ENCODE assay signal across 14 cellular contexts in genomic region chrX:140713174-140713539, GRCh38. TPM values are rescaled to one million over a fixed set of nuclear protein-coding genes. Genes with fewer than 3 reads are reported as not detected.
A peak's percentile ranks its signal among the peaks of the same experiment; 100 is the strongest.
DNase-seq lines count a peak whose midpoint lies in the region; ATAC-seq, FAIRE-seq and TF ChIP-seq lines count a peak whose summit lies in the region.
"Had no signal": no experiment of that assay in that cellular context is flagged by ENCODE, and none has a peak within 500 bp of the region (broad histone marks: within the 10 kb centered on the region; RNA-seq: fewer than 3 reads in every experiment).

No MANE protein-coding gene starts in this region.

- ATAC-seq in foreskin keratinocyte, result peak; percentile 9
- peak; percentile 49 to 69 for ATAC-seq in stimulated activated naive B cell treated with anti-CD40 and anti-IgM and Interleukin-4, amounts not matched to agents 10 μg/mL and 1 μg/mL and 100 μg/mL, for 72 hours (replicated peaks)

- TF ChIP-seq POLR2A in NB4 (IDR thresholded peaks at IDR 0.05; ENCODE audit: extremely low read depth, insufficient read length), result no peak

- no peak overlapping the region for H3K27ac Mint-ChIP-seq in stimulated activated naive B cell treated with anti-CD40 and anti-IgM and Interleukin-4, amounts not matched to agents 10 μg/mL and 1 μg/mL and 100 μg/mL, for 72 hours
- H3K27ac Mint-ChIP-seq: activated T-helper 2 cell treated with anti-CD3 and anti-CD28 coated beads, Interferon-gamma antibody, Interleukin-2, Interleukin-4, amounts not matched to agents 10 μg/mL and 5 μg/mL and 100 μg/mL, durations not matched to agents 14 hours and 24 hours and 36 hours; T-helper 1 cell treated with Interleukin-12 subunit alpha and Interleukin-12 subunit beta and Interleukin-4 antibody, amounts not matched to agents 30 μg/mL and 1 μg/mL, for 36 hours had no signal

- H3K4me3 ChIP-seq in H7 (ENCODE audit: insufficient read depth, low read depth, low read length), result peak overlapping the region; percentile 4; the same call in 1 of the 2 replicates
- H3K4me3 ChIP-seq in NB4 (ENCODE audit: low read depth, low read length), result no peak overlapping the region
- H3K4me3 ChIP-seq: mucosa of descending colon had no signal

- no peaks in the 10 kb centered on the region for H3K36me3 Mint-ChIP-seq in stimulated activated naive B cell treated with anti-CD40 and anti-IgM and Interleukin-4, amounts not matched to agents 10 μg/mL and 1 μg/mL and 100 μg/mL, for 72 hours

- H3K9me3 Mint-ChIP-seq in stimulated activated naive B cell treated with anti-CD40 and anti-IgM and Interleukin-4, amounts not matched to agents 10 μg/mL and 1 μg/mL and 100 μg/mL, for 72 hours, result no peaks in the 10 kb centered on the region
- H3K9me3 Mint-ChIP-seq: activated T-helper 2 cell treated with anti-CD3 and anti-CD28 coated beads, Interferon-gamma antibody, Interleukin-2, Interleukin-4, amounts not matched to agents 10 μg/mL and 5 μg/mL and 100 μg/mL, durations not matched to agents 14 hours and 24 hours and 36 hours; T-helper 1 cell treated with Interleukin-12 subunit alpha and Interleukin-12 subunit beta and Interleukin-4 antibody, amounts not matched to agents 30 μg/mL and 1 μg/mL, for 36 hours had no signal

- no peaks in the 10 kb centered on the region for H3K36me3 ChIP-seq in H7 (replicated peaks; ENCODE audit: control insufficient read depth, insufficient read depth, low read length)

- no peaks in the 10 kb centered on the region for H3K4me1 ChIP-seq in foreskin keratinocyte

- FAIRE-seq in urothelium cell line (lab: Jason Lieb, UNC), result no peak
- FAIRE-seq: endothelial cell of umbilical vein had no signal

- TF ChIP-seq CTCF in NB4 (IDR thresholded peaks at IDR 0.05; ENCODE audit: low read depth, low read length) (no peak), foreskin keratinocyte (conservative IDR thresholded peaks at IDR 0.05) (no peak)

- peaks cover 0 to 16% of the 10 kb centered on the region in 2 donors for H3K27me3 Mint-ChIP-seq in stimulated activated naive B cell treated with anti-CD40 and anti-IgM and Interleukin-4, amounts not matched to agents 10 μg/mL and 1 μg/mL and 100 μg/mL, for 72 hours

- H3K4me1 Mint-ChIP-seq in stimulated activated naive B cell treated with anti-CD40 and anti-IgM and Interleukin-4, amounts not matched to agents 10 μg/mL and 1 μg/mL and 100 μg/mL, for 72 hours, result peaks cover 0 to 5% of the 10 kb centered on the region in 2 donors

- no peak overlapping the region for H3K4me3 Mint-ChIP-seq in stimulated activated naive B cell treated with anti-CD40 and anti-IgM and Interleukin-4, amounts not matched to agents 10 μg/mL and 1 μg/mL and 100 μg/mL, for 72 hours
- H3K4me3 Mint-ChIP-seq: T-helper 1 cell treated with Interleukin-12 subunit alpha and Interleukin-12 subunit beta and Interleukin-4 antibody, amounts not matched to agents 30 μg/mL and 1 μg/mL, for 36 hours had no signal

- DNase-seq in H7, result no peak
- DNase-seq in NB4 (ENCODE audit: low read depth), result peak; percentile 36
- DNase-seq in foreskin keratinocyte, result no peak
- DNase-seq in stimulated activated naive B cell treated with anti-CD40 and anti-IgM and Interleukin-4, amounts not matched to agents 10 μg/mL and 1 μg/mL and 100 μg/mL, for 72 hours, result no peak
- DNase-seq in NCI-H2107 treated with DMSO at 0.1 percent for 48 hours (lab: John Stamatoyannopoulos, UW; ENCODE audit: unreplicated experiment), result no peak
- no peak for DNase-seq in urothelium cell line (ENCODE audit: low spot score)
- DNase-seq in MV-4-11 (lab: John Stamatoyannopoulos, UW), result no peak
- no peak for DNase-seq in HT-29 (ENCODE audit: low spot score)
- DNase-seq: GDM1, NCI-H510A treated with DMSO at 0.1 percent for 48 hours had no signal

- H3K27ac ChIP-seq in foreskin keratinocyte, result no peak overlapping the region

- H3K27me3 ChIP-seq in H7 (ENCODE audit: control insufficient read depth, insufficient read depth, low read length) (no peaks in the 10 kb centered on the region), foreskin keratinocyte (no peaks in the 10 kb centered on the region)

RNA-seq across cellular contexts. Expression of gene LINC00632, which starts 3.6 kb away (rescaled TPM):
- 11.5 and 17.9 TPM in 2 replicates for total RNA-seq in H7 (2014; rRNA removed; shearing (Covaris generic))
- 0.24 TPM in 1 of 2 replicates, not detected in the other for total RNA-seq in foreskin keratinocyte
- not detected in 2 replicates for polyA plus RNA-seq in foreskin keratinocyte
- total RNA-seq in HT-29 (2014; rRNA removed; shearing (Covaris generic)), result not detected in 2 replicates

Comparison
In these comparisons a context has a peak if more than half of its experiments do, and no peak if none do; other contexts are left out.
1. RNA of gene LINC00632, which starts 3.6 kb away (total RNA-seq): 11.5 to 17.9 TPM in H7; 0.24 TPM in foreskin keratinocyte and not detected in HT-29; every median in the first group is over 10 times any median in the second.